Comparison of ENCODE assay signal across 13 cellular contexts in the genomic region with DNA sequence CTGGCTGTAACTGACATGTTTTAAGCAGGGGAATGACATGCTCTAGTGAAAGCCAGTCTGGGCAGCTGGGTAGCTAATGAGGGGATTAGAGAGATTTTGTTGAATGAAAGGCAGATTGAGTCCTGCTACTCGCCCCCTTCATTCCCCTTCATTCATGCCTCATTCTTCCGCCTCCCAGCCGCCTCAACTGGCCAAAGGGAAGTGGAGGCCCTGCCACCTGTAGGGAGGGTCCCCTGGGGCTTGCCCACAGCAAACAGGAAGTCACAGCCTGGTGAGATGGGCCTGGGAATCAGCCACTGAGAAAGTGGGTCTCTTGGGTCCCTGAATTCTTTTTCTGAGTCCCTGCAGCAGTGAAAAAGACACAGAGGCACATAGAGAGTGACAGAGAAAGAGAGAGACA. TPM values are rescaled to one million over a fixed set of nuclear protein-coding genes. Genes with fewer than 3 reads are reported as not detected.
DNase-seq lines count a peak whose midpoint lies in the region; ATAC-seq and TF ChIP-seq lines count a peak whose summit lies in the region.
"Had no signal": no experiment of that assay in that cellular context is flagged by ENCODE, and none has a peak within 500 bp of the region (broad histone marks: within the 10 kb centered on the region; RNA-seq: fewer than 3 reads in every experiment).

No MANE protein-coding gene starts in this region.

- H3K4me3 Mint-ChIP-seq in T-cell (peak overlapping the region in 2 of 3 donors; percentile 11 to 35), chondrocyte (ENCODE audit: unreplicated experiment) (no peak overlapping the region)
- peak overlapping the region; percentile 54 for H3K4me3 Mint-ChIP-seq in natural killer cell treated with Interleukin-12 subunit alpha and Interleukin-12 subunit beta and Interleukin-15 and Interleukin-18, amount 100 ng/mL, for 72 hours

- H3K4me1 Mint-ChIP-seq in T-cell (peaks cover 16 to 30% (median 23%) of the 10 kb centered on the region in 3 donors), chondrocyte (ENCODE audit: low read depth) (peaks cover 4% of the 10 kb centered on the region)
- H3K4me1 Mint-ChIP-seq in natural killer cell treated with Interleukin-12 subunit alpha and Interleukin-12 subunit beta and Interleukin-15 and Interleukin-18, amount 100 ng/mL, for 72 hours (ENCODE audit: low read depth in 2 of 2), result peaks cover 22 to 32% of the 10 kb centered on the region in 2 donors

- ATAC-seq in T-cell (replicated peaks in 1 of 4) (peak in 3 of 4 experiments; percentile 24 to 53 (median 34)), GM21528 (IDR thresholded peaks at IDR 0.05; ENCODE audit: low FRiP score, unreplicated experiment) (no peak)
- ATAC-seq in natural killer cell treated with Interleukin-12 subunit alpha and Interleukin-12 subunit beta and Interleukin-15 and Interleukin-18, amount 100 ng/mL, for 72 hours, result peak; percentile 71 to 84

- H3K9me3 Mint-ChIP-seq in T-cell, result no peaks in the 10 kb centered on the region
- no peaks in the 10 kb centered on the region for H3K9me3 Mint-ChIP-seq in natural killer cell treated with Interleukin-12 subunit alpha and Interleukin-12 subunit beta and Interleukin-15 and Interleukin-18, amount 100 ng/mL, for 72 hours
- no peaks in the 10 kb centered on the region for H3K9me3 Mint-ChIP-seq in chondrocyte (ENCODE audit: low read depth)

- no peak for TF ChIP-seq CTCF in chondrocyte (IDR thresholded peaks at IDR 0.05)

- CTCF ChIA-PET in T-cell (lab: Charles Lee), result no interaction called here

- H3K4me3 ChIP-seq in H7 (ENCODE audit: insufficient read depth, low read depth, low read length), result no peak overlapping the region
- H3K4me3 ChIP-seq: GM23248, SJSA1 had no signal

- POLR2A ChIA-PET in T-cell (lab: Charles Lee), result no interaction called here

- no peaks in the 10 kb centered on the region for H3K36me3 ChIP-seq in H7 (replicated peaks; ENCODE audit: control insufficient read depth, insufficient read depth, low read length)
- H3K36me3 ChIP-seq: SJSA1 had no signal

- DNase-seq in GDM1 (lab: John Stamatoyannopoulos, UW) (peak; percentile 21), H7 (peak; percentile 26), T-cell (no peak), H4 (ENCODE audit: low spot score) (no peak), chondrocyte (ENCODE audit: low spot score) (no peak), middle frontal gyrus (ENCODE audit: extremely low spot score, low spot score) (no peak)
- peak; percentile 74 for DNase-seq in natural killer cell treated with Interleukin-12 subunit alpha and Interleukin-12 subunit beta and Interleukin-15 and Interleukin-18, amount 100 ng/mL, for 72 hours (ENCODE audit: low spot score)
- DNase-seq: activated T-cell treated with anti-CD3 and anti-CD28 coated beads for 4 hours; effector CD8-positive, alpha-beta T cell; GM23248; NCI-H2029 had no signal

- H3K27ac Mint-ChIP-seq in T-cell (peak overlapping the region; percentile 90 to 92), chondrocyte (ENCODE audit: unreplicated experiment) (no peak overlapping the region)
- H3K27ac Mint-ChIP-seq in natural killer cell treated with Interleukin-12 subunit alpha and Interleukin-12 subunit beta and Interleukin-15 and Interleukin-18, amount 100 ng/mL, for 72 hours, result peak overlapping the region; percentile 89 to 95

- no peaks in the 10 kb centered on the region for H3K27me3 ChIP-seq in H7 (ENCODE audit: control insufficient read depth, insufficient read depth, low read length)
- H3K27me3 ChIP-seq: SJSA1 had no signal

- H3K36me3 Mint-ChIP-seq in T-cell (no peaks in the 10 kb centered on the region), chondrocyte (ENCODE audit: low read depth) (peaks cover 2% of the 10 kb centered on the region)
- no peaks in the 10 kb centered on the region for H3K36me3 Mint-ChIP-seq in natural killer cell treated with Interleukin-12 subunit alpha and Interleukin-12 subunit beta and Interleukin-15 and Interleukin-18, amount 100 ng/mL, for 72 hours

- H3K27me3 Mint-ChIP-seq in T-cell, result no peaks in the 10 kb centered on the region
- no peaks in the 10 kb centered on the region for H3K27me3 Mint-ChIP-seq in natural killer cell treated with Interleukin-12 subunit alpha and Interleukin-12 subunit beta and Interleukin-15 and Interleukin-18, amount 100 ng/mL, for 72 hours
- H3K27me3 Mint-ChIP-seq in chondrocyte (ENCODE audit: low read depth), result peaks cover 3% of the 10 kb centered on the region

RNA-seq across cellular contexts. Expression of gene CD19, which starts 1.1 kb away (rescaled TPM):
- 1.2 and 1.9 TPM in 2 replicates for total RNA-seq in H7 (2014; rRNA removed; shearing (Covaris generic))
- total RNA-seq in T-cell (10 to 100 TPM in 1 of 5 donors, 1 to 10 TPM in 3, under 1 TPM in 1; 0.82 to 11.9 (median 3.5) TPM), chondrocyte (not detected in 3 replicates)
- total RNA-seq in natural killer cell treated with Interleukin-12 subunit alpha and Interleukin-12 subunit beta and Interleukin-15 and Interleukin-18, amount 100 ng/mL, for 72 hours, result 1 to 10 TPM in 1 of 2 donors, not detected in 1; 1.7 TPM
- total RNA-seq in H4 (2014; rRNA removed; shearing (Covaris generic)), result not detected in 2 replicates
- total RNA-seq: GM23248, SJSA1 had no signal

RNA-seq across cellular contexts. Expression of gene RABEP2, which starts 5.6 kb away (rescaled TPM):
- 13.3 and 17.3 TPM in 2 replicates for total RNA-seq in H7 (2014; rRNA removed; shearing (Covaris generic))
- total RNA-seq in T-cell (10 to 100 TPM; 26.9 to 35.5 (median 33.5) TPM), chondrocyte (20.1 to 24.6 TPM (median 22.4 TPM) in 3 replicates)
- 10 to 100 TPM; 38.4 to 42.5 TPM for total RNA-seq in natural killer cell treated with Interleukin-12 subunit alpha and Interleukin-12 subunit beta and Interleukin-15 and Interleukin-18, amount 100 ng/mL, for 72 hours
- total RNA-seq in H4 (2014; rRNA removed; shearing (Covaris generic)), result 13.7 and 31.9 TPM in 2 replicates

RNA-seq across cellular contexts. Expression of gene NFATC2IP, which starts 20.1 kb away (rescaled TPM):
- total RNA-seq in H7 (2014; rRNA removed; shearing (Covaris generic)), result 29.1 and 34.8 TPM in 2 replicates
- 100 to 1,000 TPM in 3 of 5 donors, 10 to 100 TPM in 2; 78.5 to 111 (median 100) TPM for total RNA-seq in T-cell
- 100 to 1,000 TPM in 1 of 2 donors, 10 to 100 TPM in 1; 95.4 to 153 TPM for total RNA-seq in natural killer cell treated with Interleukin-12 subunit alpha and Interleukin-12 subunit beta and Interleukin-15 and Interleukin-18, amount 100 ng/mL, for 72 hours
- total RNA-seq in H4 (2014; rRNA removed; shearing (Covaris generic)), result 9.9 and 12.7 TPM in 2 replicates
- 23.0 to 24.3 TPM (median 23.8 TPM) in 3 replicates for total RNA-seq in chondrocyte

RNA-seq across cellular contexts. Expression of gene SPNS1, which starts 43.9 kb away (rescaled TPM):
- 58.6 and 65.3 TPM in 2 replicates for total RNA-seq in H7 (2014; rRNA removed; shearing (Covaris generic))
- total RNA-seq in T-cell, result 10 to 100 TPM; 28.2 to 53.2 (median 47.7) TPM
- total RNA-seq in natural killer cell treated with Interleukin-12 subunit alpha and Interleukin-12 subunit beta and Interleukin-15 and Interleukin-18, amount 100 ng/mL, for 72 hours, result 10 to 100 TPM; 30.1 to 41.3 TPM
- 16.6 and 22.1 TPM in 2 replicates for total RNA-seq in H4 (2014; rRNA removed; shearing (Covaris generic))
- total RNA-seq in chondrocyte, result 60.8 to 73.4 TPM (median 71.1 TPM) in 3 replicates

RNA-seq across cellular contexts. Expression of gene ATP2A1, which starts 52.4 kb away (rescaled TPM):
- 0.10 and 1.0 TPM in 2 replicates for total RNA-seq in H7 (2014; rRNA removed; shearing (Covaris generic))
- total RNA-seq in T-cell (1 to 10 TPM in 2 of 5 donors, under 1 TPM in 3; 0.82 to 1.6 (median 0.95) TPM), chondrocyte (0.31 to 1.8 TPM (median 0.42 TPM) in 3 replicates)
- total RNA-seq in natural killer cell treated with Interleukin-12 subunit alpha and Interleukin-12 subunit beta and Interleukin-15 and Interleukin-18, amount 100 ng/mL, for 72 hours, result 1 to 10 TPM; 1.4 to 5.0 TPM
- 0.04 TPM in 1 of 2 replicates, not detected in the other for total RNA-seq in H4 (2014; rRNA removed; shearing (Covaris generic))

Comparison
In these comparisons a context has a peak if more than half of its experiments do, and no peak if none do; other contexts are left out.
1. DNase-seq: peak in GDM1 (single experiment), H7 (single experiment) and natural killer cell treated with Interleukin-12 subunit alpha and Interleukin-12 subunit beta and Interleukin-15 and Interleukin-18, amount 100 ng/mL, for 72 hours (single experiment); none in T-cell (0 of 34), H4 (single experiment), chondrocyte (single experiment) and middle frontal gyrus (single experiment).